In the genomic region with DNA sequence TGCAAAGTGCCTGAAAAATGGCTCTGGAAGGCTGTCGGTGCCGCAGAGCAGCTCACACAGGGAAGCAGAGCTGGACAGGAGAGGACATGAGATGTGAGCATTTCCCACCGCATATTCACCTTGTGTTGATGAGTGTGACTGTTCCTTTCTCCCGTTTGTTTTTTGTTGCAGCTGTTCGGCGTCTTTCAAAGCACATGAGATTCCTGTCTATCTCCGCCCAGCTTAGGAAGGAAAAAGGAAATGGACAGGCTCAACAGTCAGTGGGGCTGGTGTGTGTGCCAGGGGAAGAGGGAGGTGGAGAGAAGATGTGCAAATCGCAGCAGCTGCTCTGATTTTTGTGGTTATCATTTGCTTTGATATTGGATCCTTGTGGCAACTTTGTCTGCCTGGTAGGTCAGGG, we compare ENCODE assay signal across 28 cellular contexts.
DNase-seq lines count a peak whose midpoint lies in the region; ATAC-seq and TF ChIP-seq lines count a peak whose summit lies in the region.
"Had no signal": no experiment of that assay in that cellular context is flagged by ENCODE, and none has a peak within 500 bp of the region (broad histone marks: within the 10 kb centered on the region; RNA-seq: fewer than 3 reads in every experiment).

No MANE protein-coding gene starts in this region.

- no peak overlapping the region for H3K56ac ChIP-seq in mesendoderm (ENCODE audit: low read length)

- H4K20me1 ChIP-seq in SK-N-SH (ENCODE audit: insufficient read depth) = no peaks in the 10 kb centered on the region

- H3K4me3 ChIP-seq in SK-N-SH (ENCODE audit: low read depth in 2 of 2, low read length in 1 of 2) (no peak overlapping the region; a peak in 1 of 4 replicates), mesenchymal stem cell (ENCODE audit: insufficient read depth in 1 of 2, low read depth in 1 of 2, low read length in 2 of 2) (peak overlapping the region in 1 of 2 experiments; percentile 66), subcutaneous abdominal adipose tissue (ENCODE audit: low read depth in 1 of 5, low read length in 5 of 5) (peak overlapping the region in 4 of 5 donors; percentile 29 to 54 (median 41)), mesendoderm (ENCODE audit: low read length) (no peak overlapping the region)
- H3K4me3 ChIP-seq: colonic mucosa, tibial artery had no signal

- H4K91ac ChIP-seq in mesenchymal stem cell (ENCODE audit: low read length) = no peak overlapping the region

- no peak overlapping the region for H3K4ac ChIP-seq in mesenchymal stem cell (ENCODE audit: low read depth in 1 of 2, low read length in 2 of 2)
- no peak overlapping the region for H3K4ac ChIP-seq in mesendoderm (ENCODE audit: low read depth, low read length)

- no peak overlapping the region for H2BK12ac ChIP-seq in mesenchymal stem cell (ENCODE audit: low read length in 2 of 2)

- H3K9me2 ChIP-seq in SK-N-SH = no peaks in the 10 kb centered on the region

- no peak overlapping the region for H2BK5ac ChIP-seq in mesenchymal stem cell (ENCODE audit: low read depth, low read length, poor library complexity, severe bottlenecking)
- no peak overlapping the region for H2BK5ac ChIP-seq in mesendoderm (ENCODE audit: low read length)

- H3K79me1 ChIP-seq in mesenchymal stem cell (replicated peaks; ENCODE audit: low read length, poor library complexity, severe bottlenecking) = no peaks in the 10 kb centered on the region
- H3K79me1 ChIP-seq in mesendoderm (ENCODE audit: low read length) = no peaks in the 10 kb centered on the region

- H3K27ac Mint-ChIP-seq in brain = peak overlapping the region; percentile 34 to 88 (median 54)
- H3K27ac Mint-ChIP-seq: activated CD8-positive, alpha-beta T cell treated with anti-CD3 and anti-CD28 coated beads, Interleukin-2, amount 10 ng/mL, durations not matched to agents 7 days and 5 days; activated naive CD8-positive, alpha-beta T cell treated with anti-CD3 and anti-CD28 coated beads, Interleukin-2, amount 50 U/mL, for 24 hours; CD8-positive, alpha-beta memory T cell; HFFc6; naive thymus-derived CD4-positive, alpha-beta T cell; stimulated activated naive CD8-positive, alpha-beta T cell treated with anti-CD3 and anti-CD28 coated beads, Interleukin-15, Interleukin-2, amounts not matched to agents 100 ng/mL and 50 ng/mL, for 24 hours had no signal

- H3K14ac ChIP-seq in mesenchymal stem cell (ENCODE audit: low read length in 2 of 2) = no peak overlapping the region

- H3K18ac ChIP-seq in mesenchymal stem cell (ENCODE audit: low read depth in 1 of 2, low read length in 2 of 2) (no peak overlapping the region), mesendoderm (ENCODE audit: low read length) (no peak overlapping the region)

- no peak overlapping the region for H4K5ac ChIP-seq in mesendoderm (ENCODE audit: low read length)

- no peak overlapping the region for H3K4me2 ChIP-seq in SK-N-SH
- no peak overlapping the region for H3K4me2 ChIP-seq in mesenchymal stem cell (ENCODE audit: low read length, poor library complexity, severe bottlenecking)
- no peak overlapping the region for H3K4me2 ChIP-seq in mesendoderm (ENCODE audit: low read length)

- no peak for TF ChIP-seq EP300 in SK-N-SH (IDR thresholded peaks at IDR 0.05; ENCODE audit: borderline replicate concordance in 1 of 2, low read depth in 1 of 2, low read length in 1 of 2)

- CTCF ChIA-PET in SK-N-SH (lab: Yijun Ruan, JAX) = interaction anchor here (1.2 kb wide), 1 partner anchor 17 kb away, joined by 3 read pairs; no protein-coding TSS in a partner anchor

- TF ChIP-seq RAD21 in SK-N-SH (IDR thresholded peaks at IDR 0.05; ENCODE audit: low read length) = no peak

- H3K4me1 Mint-ChIP-seq in brain = peaks cover 31% of the 10 kb centered on the region
- H3K4me1 Mint-ChIP-seq: activated naive CD8-positive, alpha-beta T cell treated with anti-CD3 and anti-CD28 coated beads, Interleukin-2, amount 50 U/mL, for 24 hours; CD8-positive, alpha-beta memory T cell; naive thymus-derived CD4-positive, alpha-beta T cell had no signal

- H2BK120ac ChIP-seq in mesenchymal stem cell (ENCODE audit: low read depth, low read length) = no peak overlapping the region
- no peak overlapping the region for H2BK120ac ChIP-seq in mesendoderm (ENCODE audit: low read depth, low read length)

- H3K27me3 ChIP-seq in SK-N-SH (ENCODE audit: insufficient read depth) (no peaks in the 10 kb centered on the region), mesenchymal stem cell (ENCODE audit: control insufficient read depth in 1 of 2, insufficient read depth in 1 of 2, low read length in 2 of 2) (peaks cover 3 to 4% of the 10 kb centered on the region in 2 experiments), subcutaneous abdominal adipose tissue (ENCODE audit: control insufficient read depth in 5 of 5, insufficient read depth in 4 of 5, low read length in 5 of 5) (peaks cover 0 to 4% (median 0%) of the 10 kb centered on the region in 5 donors), mesendoderm (ENCODE audit: insufficient read depth, low read length, poor library complexity) (no peaks in the 10 kb centered on the region)
- H3K27me3 ChIP-seq: colonic mucosa, esophagus squamous epithelium, tibial artery had no signal

- no peak overlapping the region for H2AK5ac ChIP-seq in mesenchymal stem cell (ENCODE audit: low read length, severe bottlenecking)
- H2AK5ac ChIP-seq in mesendoderm (ENCODE audit: low read length) = no peak overlapping the region

- H3K27me3 Mint-ChIP-seq in brain = no peaks in the 10 kb centered on the region
- H3K27me3 Mint-ChIP-seq: activated naive CD8-positive, alpha-beta T cell treated with anti-CD3 and anti-CD28 coated beads, Interleukin-2, amount 50 U/mL, for 24 hours had no signal

- no peak for ATAC-seq in SK-N-SH treated with all-trans-retinoic acid at 6 μM for 48 hours
- ATAC-seq in GM19455 (IDR thresholded peaks at IDR 0.05; ENCODE audit: unreplicated experiment) = no peak
- ATAC-seq: activated CD4-positive, CD25-positive, alpha-beta regulatory T cell treated with anti-CD3 and anti-CD28 coated beads, Interleukin-2, amount 50 U/mL, for 24 hours; activated CD8-positive, alpha-beta T cell treated with anti-CD3 and anti-CD28 coated beads, Interleukin-2, amount 10 ng/mL, durations not matched to agents 7 days and 5 days; activated naive CD8-positive, alpha-beta T cell treated with anti-CD3 and anti-CD28 coated beads, Interleukin-2, amount 50 U/mL, for 24 hours; naive thymus-derived CD4-positive, alpha-beta T cell had no signal

- H4K8ac ChIP-seq in mesenchymal stem cell (ENCODE audit: low read length) (no peak overlapping the region), mesendoderm (ENCODE audit: low read depth, low read length) (no peak overlapping the region)

- H3K9ac ChIP-seq in SK-N-SH (no peak overlapping the region), mesenchymal stem cell (ENCODE audit: low read length) (peak overlapping the region; percentile 53), subcutaneous abdominal adipose tissue (ENCODE audit: low read length in 5 of 5) (peak overlapping the region in 1 of 5 donors; percentile 21), mesendoderm (ENCODE audit: low read length) (no peak overlapping the region)

- H3K36me3 Mint-ChIP-seq in brain = no peaks in the 10 kb centered on the region
- H3K36me3 Mint-ChIP-seq: CD8-positive, alpha-beta memory T cell; naive thymus-derived CD4-positive, alpha-beta T cell had no signal

- POLR2A ChIA-PET in SK-N-SH (lab: Yijun Ruan, JAX) = no interaction called here

- H3K79me2 ChIP-seq in SK-N-SH (ENCODE audit: insufficient read depth) = no peaks in the 10 kb centered on the region
- H3K79me2 ChIP-seq in mesendoderm (ENCODE audit: control insufficient read depth, insufficient read depth, low read length) = no peaks in the 10 kb centered on the region

- no peaks in the 10 kb centered on the region for H3F3A ChIP-seq in SK-N-SH (replicated peaks; ENCODE audit: insufficient read depth)

- H3K27ac ChIP-seq in SK-N-SH (ENCODE audit: low read depth in 2 of 2, low read length in 1 of 2) = peak overlapping the region in 1 of 2 experiments; percentile 85; a peak in 1 of 4 replicates
- H3K27ac ChIP-seq in mesenchymal stem cell (ENCODE audit: low read length, poor library complexity, severe bottlenecking) = no peak overlapping the region
- no peak overlapping the region for H3K27ac ChIP-seq in subcutaneous abdominal adipose tissue (ENCODE audit: low read depth, low read length)
- no peak overlapping the region for H3K27ac ChIP-seq in mesendoderm (ENCODE audit: low read depth, low read length)
- H3K27ac ChIP-seq: colonic mucosa, tibial artery had no signal

- H3K36me3 ChIP-seq in SK-N-SH (replicated peaks in 1 of 2; ENCODE audit: control insufficient read depth in 1 of 2, insufficient read depth in 2 of 2, low read length in 1 of 2) = no peaks in the 10 kb centered on the region
- H3K36me3 ChIP-seq in mesenchymal stem cell (ENCODE audit: control insufficient read depth in 1 of 2, insufficient read depth in 2 of 2, low read depth in 1 of 2, low read length in 2 of 2) = no peaks in the 10 kb centered on the region
- no peaks in the 10 kb centered on the region for H3K36me3 ChIP-seq in subcutaneous abdominal adipose tissue (ENCODE audit: control insufficient read depth in 5 of 5, insufficient read depth in 5 of 5, low read length in 5 of 5)
- H3K36me3 ChIP-seq in mesendoderm (ENCODE audit: control insufficient read depth, insufficient read depth, low read length) = no peaks in the 10 kb centered on the region
- H3K36me3 ChIP-seq: colonic mucosa, esophagus squamous epithelium, tibial artery had no signal

- H3K9me3 ChIP-seq in SK-N-SH (no peaks in the 10 kb centered on the region), mesenchymal stem cell (ENCODE audit: control insufficient read depth, low read length) (no peaks in the 10 kb centered on the region), subcutaneous abdominal adipose tissue (ENCODE audit: control insufficient read depth in 5 of 5, low read length in 5 of 5) (peaks cover 0 to 2% (median 0%) of the 10 kb centered on the region in 5 donors)
- H3K9me3 ChIP-seq: colonic mucosa, esophagus squamous epithelium, tibial artery had no signal

- peaks cover 5 to 8% (median 7%) of the 10 kb centered on the region in 5 experiments for H3K9me3 Mint-ChIP-seq in brain
- H3K9me3 Mint-ChIP-seq: activated naive CD8-positive, alpha-beta T cell treated with anti-CD3 and anti-CD28 coated beads, Interleukin-2, amount 50 U/mL, for 24 hours had no signal

- H3K4me1 ChIP-seq in SK-N-SH (ENCODE audit: control insufficient read depth in 1 of 2, insufficient read depth in 2 of 2, low read depth in 1 of 2, low read length in 1 of 2) (peaks cover 0 to 26% of the 10 kb centered on the region in 2 experiments; a peak in 2 of 4 replicates), mesenchymal stem cell (ENCODE audit: control insufficient read depth, insufficient read depth, low read depth, low read length) (peaks cover 3% of the 10 kb centered on the region), subcutaneous abdominal adipose tissue (ENCODE audit: control insufficient read depth in 5 of 5, insufficient read depth in 5 of 5, low read length in 5 of 5) (peaks cover 0 to 21% (median 10%) of the 10 kb centered on the region in 5 donors), mesendoderm (ENCODE audit: control insufficient read depth, low read depth, low read length) (peaks cover 5% of the 10 kb centered on the region)
- H3K4me1 ChIP-seq: colonic mucosa had no signal

- TF ChIP-seq CTCF in SK-N-SH (IDR thresholded peaks at IDR 0.05) = no peak
- no peak for TF ChIP-seq CTCF in brain (conservative IDR thresholded peaks at IDR 0.05)

- no peak overlapping the region for H2AFZ ChIP-seq in SK-N-SH (ENCODE audit: low read depth)
- no peak overlapping the region for H2AFZ ChIP-seq in mesenchymal stem cell (ENCODE audit: low read depth, low read length)

- H3K4me3 Mint-ChIP-seq in brain = peak overlapping the region in 3 of 5 experiments; percentile 10 to 31 (median 25)
- H3K4me3 Mint-ChIP-seq: activated CD8-positive, alpha-beta T cell treated with anti-CD3 and anti-CD28 coated beads, Interleukin-2, amount 10 ng/mL, durations not matched to agents 7 days and 5 days; activated naive CD8-positive, alpha-beta T cell treated with anti-CD3 and anti-CD28 coated beads, Interleukin-2, amount 50 U/mL, for 24 hours; CD8-positive, alpha-beta memory T cell; HFFc6; naive thymus-derived CD4-positive, alpha-beta T cell; stimulated activated naive CD8-positive, alpha-beta T cell treated with anti-CD3 and anti-CD28 coated beads, Interleukin-15, Interleukin-2, amounts not matched to agents 100 ng/mL and 50 ng/mL, for 24 hours had no signal

- DNase-seq in SK-N-SH (peak; percentile 25), mesenchymal stem cell (no peak), NCI-H2171 (lab: John Stamatoyannopoulos, UW) (no peak), mesendoderm (no peak)
- DNase-seq: 8988T; activated CD8-positive, alpha-beta T cell treated with anti-CD3 and anti-CD28 coated beads, Interleukin-2, amount 10 ng/mL, durations not matched to agents 7 days and 5 days; activated effector memory CD4-positive, alpha-beta T cell treated with Interleukin-2 at 50 U/mL for 16 hours; activated naive CD8-positive, alpha-beta T cell treated with anti-CD3 and anti-CD28 coated beads, Interleukin-2, amount 50 U/mL, for 24 hours; activated T-cell treated with anti-CD3 and anti-CD28 coated beads for 4 hours; CD8-positive, alpha-beta memory T cell; colonic mucosa; DMS53; esophagus squamous epithelium; HFFc6; kidney glomerular epithelial cell; naive thymus-derived CD4-positive, alpha-beta T cell; NCI-H1105 treated with DMSO at 0.1 percent for 48 hours; NCI-H2029 treated with DMSO at 0.1 percent for 48 hours; OCI-M1; stimulated activated CD4-positive, alpha-beta T cell treated with anti-CD3 and anti-CD28 coated beads, Interleukin-15, amount 100 ng/mL, for 24 hours; SW 1271; tibial artery had no signal

- H2BK15ac ChIP-seq in mesenchymal stem cell (ENCODE audit: low read depth, poor library complexity, severe bottlenecking) (no peak overlapping the region), mesendoderm (replicated peaks; ENCODE audit: low read depth) (no peak overlapping the region)

- H3K23ac ChIP-seq in mesenchymal stem cell (ENCODE audit: low read length in 2 of 2) (no peak overlapping the region), mesendoderm (ENCODE audit: low read length) (no peak overlapping the region)

- WGBS in SK-N-SH (ENCODE audit: low lambda C conversion rate) = 15% methylated on average over 8 of the region's 8 CpGs
- 57% methylated on average over 8 of the region's 8 CpGs for WGBS in mesenchymal stem cell
- WGBS in mesendoderm (ENCODE audit: extremely low coverage, insufficient coverage, low lambda C conversion rate) = no CpG with 5 or more reads among the region's 8 CpGs

Comparison
In these comparisons a context has a peak if more than half of its experiments do, and no peak if none do; other contexts are left out.
1. H3K4me3 ChIP-seq: peak in subcutaneous abdominal adipose tissue (4 of 5); none in SK-N-SH (0 of 2) and mesendoderm (single experiment).